In genomic region chr6:3028202-3028601, GRCh38 we compare ENCODE assay signal across 7 cellular contexts. TPM values are rescaled to one million over a fixed set of nuclear protein-coding genes. Genes with fewer than 3 reads are reported as not detected.
DNase-seq lines count a peak whose midpoint lies in the region; ATAC-seq and TF ChIP-seq lines count a peak whose summit lies in the region.
"Not testable (repeated sequence)": the region's sequence is repeated elsewhere in the genome, so short reads cannot be mapped to it uniquely, and the experiment has no call there.

No MANE protein-coding gene starts in this region.

- H4K8ac ChIP-seq in IMR-90 (ENCODE audit: low read depth in 2 of 2, low read length in 2 of 2) = 0 out of 4 replicates have a peak overlapping the region, but pooled peaks of 1 of the 2 experiments have one; percentile 29

- not testable (repeated sequence) for H2AK5ac ChIP-seq in IMR-90 (ENCODE audit: low read depth, low read length)

- not testable (repeated sequence) for H3K79me1 ChIP-seq in IMR-90 (ENCODE audit: low read depth in 1 of 2, low read length in 2 of 2)

- WGBS in IMR-90 (ENCODE audit: extremely low coverage in 2 of 2, insufficient read length in 1 of 2), 2 experiments = no CpG with 5 or more reads among the region's 6 CpGs

- H2BK15ac ChIP-seq in IMR-90 (ENCODE audit: low read depth, low read length) = not testable (repeated sequence)

- not testable (repeated sequence) for H3K4me2 ChIP-seq in IMR-90 (ENCODE audit: low read depth, low read length); OCI-LY1 (ENCODE audit: low read length)

- not testable (repeated sequence) for H2BK20ac ChIP-seq in IMR-90 (ENCODE audit: low read depth, low read length)

- not testable (repeated sequence) for H2BK120ac ChIP-seq in IMR-90 (ENCODE audit: low read depth, low read length)

- H2BK5ac ChIP-seq in IMR-90 (ENCODE audit: low read depth, low read length, poor library complexity, severe bottlenecking) = not testable (repeated sequence)

- H2AK9ac ChIP-seq in IMR-90 (replicated peaks; ENCODE audit: low read depth, low read length, poor library complexity) = not testable (repeated sequence)

- H4K91ac ChIP-seq in IMR-90 (ENCODE audit: insufficient read depth, low read depth, low read length) = not testable (repeated sequence)

- not testable (repeated sequence) for TF ChIP-seq POLR2A in IMR-90 (IDR thresholded peaks at IDR 0.05; ENCODE audit: low read depth, low read length)

- not testable (repeated sequence) for H3K4me3 ChIP-seq in CD4-positive, CD25-positive, alpha-beta regulatory T cell (ENCODE audit: low read depth, low read length); IMR-90 (ENCODE audit: insufficient read depth, low read depth, low read length); OCI-LY1 (ENCODE audit: low read depth, low read length, poor library complexity, severe bottlenecking)

- not testable (repeated sequence) for H3K56ac ChIP-seq in IMR-90 (ENCODE audit: extremely low read depth, insufficient read depth, low read length)

- H3K4me1 ChIP-seq in CD4-positive, CD25-positive, alpha-beta regulatory T cell (ENCODE audit: control insufficient read depth, insufficient read depth, low read length, poor library complexity, severe bottlenecking) = peaks cover 46% of the 10 kb centered on the region
- H3K4me1 ChIP-seq in IMR-90 (ENCODE audit: control insufficient read depth, insufficient read depth, low read length) (peaks cover 12% of the 10 kb centered on the region), OCI-LY1 (ENCODE audit: insufficient read depth, low read length, severe bottlenecking) (peaks cover 60% of the 10 kb centered on the region)

- not testable (repeated sequence) for H3K4ac ChIP-seq in IMR-90 (ENCODE audit: low read depth, low read length)

- CTCF ChIA-PET in IMR-90 (lab: Yijun Ruan, JAX) = not testable (repeated sequence)
- CTCF ChIA-PET in WTC11 (lab: Charles Lee) = interaction anchor here (2.6 kb wide), 1 partner anchor 27 kb away, joined by 10 read pairs; no protein-coding TSS in a partner anchor

- not testable (repeated sequence) for TF ChIP-seq CTCF in IMR-90 (conservative IDR thresholded peaks at IDR 0.05; ENCODE audit: low read depth, low read length); OCI-LY1 (IDR thresholded peaks at IDR 0.05; ENCODE audit: low read length); WTC11 (IDR thresholded peaks at IDR 0.05)

- H3K9me1 ChIP-seq in IMR-90 (ENCODE audit: insufficient read depth, low read length) = not testable (repeated sequence)

- H2AFZ ChIP-seq in IMR-90 (replicated peaks; ENCODE audit: low read length, poor library complexity) = peak overlapping the region; percentile 62
- not testable (repeated sequence) for H2AFZ ChIP-seq in OCI-LY1 (ENCODE audit: low read length)

- H4K5ac ChIP-seq in IMR-90 (ENCODE audit: low read depth, low read length) = not testable (repeated sequence)

- TF ChIP-seq RAD21 in IMR-90 (IDR thresholded peaks at IDR 0.05; ENCODE audit: low read length) = not testable (repeated sequence)

- not testable (repeated sequence) for H3K36me3 ChIP-seq in CD4-positive, CD25-positive, alpha-beta regulatory T cell (ENCODE audit: control insufficient read depth, insufficient read depth, low read length); IMR-90 (ENCODE audit: control insufficient read depth, insufficient read depth, low read length); OCI-LY1 (ENCODE audit: insufficient read depth, low read length)

- peak overlapping the region in 2 of 3 donors; percentile 46 to 56 for H3K27ac Mint-ChIP-seq in CD4-positive, CD25-positive, alpha-beta regulatory T cell
- not testable (repeated sequence) for H3K27ac Mint-ChIP-seq in WTC11
- H3K27ac Mint-ChIP-seq in activated naive CD4-positive, alpha-beta T cell treated with anti-CD3 and anti-CD28 coated beads, Interleukin-2, amount 50 U/mL, for 24 hours = peak overlapping the region; percentile 23
- peak overlapping the region in 7 of 10 donors; percentile 6 to 89 (median 62) for H3K27ac Mint-ChIP-seq in naive thymus-derived CD8-positive, alpha-beta T cell

- not testable (repeated sequence) for H3K23ac ChIP-seq in IMR-90 (ENCODE audit: low read depth, low read length)

- H4K20me1 ChIP-seq in IMR-90 (ENCODE audit: insufficient read depth, low read length); OCI-LY1 (ENCODE audit: insufficient read depth, low read length): not testable (repeated sequence)

- peak in 1 of 3 donors; percentile 27 for DNase-seq in CD4-positive, CD25-positive, alpha-beta regulatory T cell
- not testable (repeated sequence) for DNase-seq in IMR-90; WTC11 (ENCODE audit: low spot score)
- peak; percentile 48 for DNase-seq in fibroblast of peridontal ligament (ENCODE audit: extremely low read depth)
- peak in 1 of 10 donors; percentile 27 for DNase-seq in naive thymus-derived CD8-positive, alpha-beta T cell

- not testable (repeated sequence) for H3K9me2 ChIP-seq in OCI-LY1 (ENCODE audit: low read depth, low read length)

- intact Hi-C loops in IMR-90 (cut with micrococcal nuclease) = not testable (repeated sequence)

- H3K9me3 ChIP-seq in CD4-positive, CD25-positive, alpha-beta regulatory T cell (ENCODE audit: control insufficient read depth in 2 of 2, low read length in 2 of 2); IMR-90 (ENCODE audit: control insufficient read depth, insufficient read depth, low read length); OCI-LY1 (ENCODE audit: low read length): not testable (repeated sequence)

- not testable (repeated sequence) for H3K9me3 Mint-ChIP-seq in CD4-positive, CD25-positive, alpha-beta regulatory T cell; activated naive CD4-positive, alpha-beta T cell treated with anti-CD3 and anti-CD28 coated beads, Interleukin-2, amount 50 U/mL, for 24 hours; naive thymus-derived CD8-positive, alpha-beta T cell
- H3K9me3 Mint-ChIP-seq in WTC11 = peaks cover 14% of the 10 kb centered on the region

- not testable (repeated sequence) for ATAC-seq in CD4-positive, CD25-positive, alpha-beta regulatory T cell (ENCODE audit: low read depth in 2 of 2); IMR-90 (ENCODE audit: low read depth); WTC11; naive thymus-derived CD8-positive, alpha-beta T cell

- in situ Hi-C loops in IMR-90 (cut with MboI; ENCODE audit: low sequenced_read_pairs) = not testable (repeated sequence)

- H3K36me3 Mint-ChIP-seq in CD4-positive, CD25-positive, alpha-beta regulatory T cell; activated naive CD4-positive, alpha-beta T cell treated with anti-CD3 and anti-CD28 coated beads, Interleukin-2, amount 50 U/mL, for 24 hours; naive thymus-derived CD8-positive, alpha-beta T cell: not testable (repeated sequence)
- peaks cover 17% of the 10 kb centered on the region for H3K36me3 Mint-ChIP-seq in WTC11

- not testable (repeated sequence) for H3K27ac ChIP-seq in CD4-positive, CD25-positive, alpha-beta regulatory T cell (ENCODE audit: insufficient read depth, low read length, poor library complexity, severe bottlenecking); IMR-90 (ENCODE audit: insufficient read depth, low read length)
- H3K27ac ChIP-seq in OCI-LY1 (ENCODE audit: low read depth, low read length, poor library complexity, severe bottlenecking) = peak overlapping the region; percentile 33

- peak overlapping the region in 2 of 4 donors; percentile 4 to 21 for H3K4me3 Mint-ChIP-seq in CD4-positive, CD25-positive, alpha-beta regulatory T cell
- not testable (repeated sequence) for H3K4me3 Mint-ChIP-seq in WTC11; activated naive CD4-positive, alpha-beta T cell treated with anti-CD3 and anti-CD28 coated beads, Interleukin-2, amount 50 U/mL, for 24 hours
- peak overlapping the region in 4 of 10 donors; percentile 10 to 49 (median 38) for H3K4me3 Mint-ChIP-seq in naive thymus-derived CD8-positive, alpha-beta T cell

- not testable (repeated sequence) for H3F3A ChIP-seq in OCI-LY1 (ENCODE audit: insufficient read depth, low read length)

- POLR2A ChIA-PET in IMR-90 (lab: Charles Lee; ENCODE audit: unreplicated experiment) = not testable (repeated sequence)
- POLR2A ChIA-PET in WTC11 (lab: Charles Lee) = interaction anchor here (0.6 to 0.8 kb wide), 2 partner anchors 12 to 25 kb away, joined by 3 to 4 read pairs; no protein-coding TSS in a partner anchor
- POLR2A ChIA-PET in naive thymus-derived CD8-positive, alpha-beta T cell (lab: Charles Lee) = interaction anchor here (0.7 to 3.2 kb wide), 4 partner anchors 12 to 211 kb away, joined by 3 to 11 read pairs (median 5); no protein-coding TSS in a partner anchor

- BruUV-seq in IMR-90 (replicated peaks; lab: Mats Ljungman, UMichigan) = not testable (repeated sequence)

- not testable (repeated sequence) for H3K79me2 ChIP-seq in OCI-LY1 (ENCODE audit: insufficient read depth, low read length)

- dilution Hi-C loops in IMR-90 (cut with HindIII; ENCODE audit: low sequenced_read_pairs, unreplicated experiment) = not testable (repeated sequence)

- H3K27me3 Mint-ChIP-seq in CD4-positive, CD25-positive, alpha-beta regulatory T cell = peaks cover 12% of the 10 kb centered on the region
- not testable (repeated sequence) for H3K27me3 Mint-ChIP-seq in WTC11 (ENCODE audit: low read depth); activated naive CD4-positive, alpha-beta T cell treated with anti-CD3 and anti-CD28 coated beads, Interleukin-2, amount 50 U/mL, for 24 hours
- H3K27me3 Mint-ChIP-seq in naive thymus-derived CD8-positive, alpha-beta T cell = peaks cover 0 to 13% (median 3%) of the 10 kb centered on the region in 5 donors

- peaks cover 21 to 58% (median 32%) of the 10 kb centered on the region in 4 donors for H3K4me1 Mint-ChIP-seq in CD4-positive, CD25-positive, alpha-beta regulatory T cell
- peaks cover 51% of the 10 kb centered on the region for H3K4me1 Mint-ChIP-seq in WTC11
- H3K4me1 Mint-ChIP-seq in activated naive CD4-positive, alpha-beta T cell treated with anti-CD3 and anti-CD28 coated beads, Interleukin-2, amount 50 U/mL, for 24 hours = peaks cover 54% of the 10 kb centered on the region
- H3K4me1 Mint-ChIP-seq in naive thymus-derived CD8-positive, alpha-beta T cell = peaks cover 20 to 54% (median 50%) of the 10 kb centered on the region in 4 donors

- H3K14ac ChIP-seq in IMR-90 (replicated peaks; ENCODE audit: low read depth, low read length) = not testable (repeated sequence)

- not testable (repeated sequence) for H3K9ac ChIP-seq in IMR-90 (ENCODE audit: low read depth, low read length); OCI-LY1 (ENCODE audit: low read length)

- not testable (repeated sequence) for H3K18ac ChIP-seq in IMR-90 (ENCODE audit: low read depth, low read length)

- not testable (repeated sequence) for H3K27me3 ChIP-seq in CD4-positive, CD25-positive, alpha-beta regulatory T cell (ENCODE audit: control insufficient read depth, insufficient read depth, low read length); IMR-90 (ENCODE audit: control insufficient read depth, insufficient read depth, low read length); OCI-LY1 (ENCODE audit: insufficient read depth, low read length)

RNA-seq across cellular contexts. Expression of gene NQO2, which starts 28.5 kb away (rescaled TPM):
- total RNA-seq in CD4-positive, CD25-positive, alpha-beta regulatory T cell = 27.4 TPM
- polyA plus RNA-seq in CD4-positive, CD25-positive, alpha-beta regulatory T cell = 100 to 1,000 TPM in 1 of 4 donors, 10 to 100 TPM in 3; 57.5 to 109 (median 68.6) TPM
- total RNA-seq in IMR-90 (2012; rRNA removed) (59.4 and 72.1 TPM in 2 replicates), WTC11 (2021) (119 to 152 TPM (median 150 TPM) in 3 replicates)
- 41.9 and 42.5 TPM in 2 replicates for polyA plus RNA-seq in IMR-90 (2012; rRNA removed)
- polyA plus RNA-seq in IMR-90 (2012; cell fraction: cytosol; rRNA removed) = 31.1 and 51.6 TPM in 2 replicates
- polyA plus RNA-seq in IMR-90 (2012; cell fraction: nucleus; rRNA removed; ENCODE audit: low replicate concordance) = 13.5 and 24.4 TPM in 2 replicates
- 10 to 100 TPM; 21.0 to 21.4 TPM for total RNA-seq in naive thymus-derived CD8-positive, alpha-beta T cell
- 10 to 100 TPM; 37.9 to 48.1 (median 39.0) TPM for polyA plus RNA-seq in naive thymus-derived CD8-positive, alpha-beta T cell

RNA-seq across cellular contexts. Expression of gene RIPK1, which starts 40.1 kb away (rescaled TPM):
- total RNA-seq in CD4-positive, CD25-positive, alpha-beta regulatory T cell = 27.1 TPM
- 10 to 100 TPM; 19.4 to 22.4 (median 21.2) TPM for polyA plus RNA-seq in CD4-positive, CD25-positive, alpha-beta regulatory T cell
- total RNA-seq in IMR-90 (2012; rRNA removed) = 25.6 and 28.6 TPM in 2 replicates
- polyA plus RNA-seq in IMR-90 (2012; rRNA removed) = 11.9 and 12.6 TPM in 2 replicates
- 4.5 and 7.2 TPM in 2 replicates for polyA plus RNA-seq in IMR-90 (2012; cell fraction: cytosol; rRNA removed)
- polyA plus RNA-seq in IMR-90 (2012; cell fraction: nucleus; rRNA removed; ENCODE audit: low replicate concordance) = 9.3 and 27.5 TPM in 2 replicates
- total RNA-seq in WTC11 (2021) = 8.7 to 11.8 TPM (median 11.3 TPM) in 3 replicates
- total RNA-seq in naive thymus-derived CD8-positive, alpha-beta T cell = 10 to 100 TPM; 31.0 to 35.3 TPM
- polyA plus RNA-seq in naive thymus-derived CD8-positive, alpha-beta T cell = 10 to 100 TPM in 2 of 3 donors, 1 to 10 TPM in 1; 9.5 to 17.5 (median 11.2) TPM

RNA-seq across cellular contexts. Expression of gene SERPINB6, which starts 56.8 kb away (rescaled TPM):
- total RNA-seq in CD4-positive, CD25-positive, alpha-beta regulatory T cell = 3.9 TPM
- polyA plus RNA-seq in CD4-positive, CD25-positive, alpha-beta regulatory T cell = 10 to 100 TPM; 17.3 to 79.9 (median 40.7) TPM
- total RNA-seq in IMR-90 (2012; rRNA removed) (37.1 and 60.3 TPM in 2 replicates), WTC11 (2021) (28.0 to 33.7 TPM (median 32.9 TPM) in 3 replicates)
- 78.7 and 91.1 TPM in 2 replicates for polyA plus RNA-seq in IMR-90 (2012; rRNA removed)
- 74.7 and 123 TPM in 2 replicates for polyA plus RNA-seq in IMR-90 (2012; cell fraction: cytosol; rRNA removed)
- polyA plus RNA-seq in IMR-90 (2012; cell fraction: nucleus; rRNA removed; ENCODE audit: low replicate concordance) = 93.6 and 162 TPM in 2 replicates
- 100 to 1,000 TPM; 125 to 134 TPM for total RNA-seq in naive thymus-derived CD8-positive, alpha-beta T cell
- 100 to 1,000 TPM; 128 to 152 (median 141) TPM for polyA plus RNA-seq in naive thymus-derived CD8-positive, alpha-beta T cell
